9 cellular contexts compared by ENCODE assay signal in the genomic region with DNA sequence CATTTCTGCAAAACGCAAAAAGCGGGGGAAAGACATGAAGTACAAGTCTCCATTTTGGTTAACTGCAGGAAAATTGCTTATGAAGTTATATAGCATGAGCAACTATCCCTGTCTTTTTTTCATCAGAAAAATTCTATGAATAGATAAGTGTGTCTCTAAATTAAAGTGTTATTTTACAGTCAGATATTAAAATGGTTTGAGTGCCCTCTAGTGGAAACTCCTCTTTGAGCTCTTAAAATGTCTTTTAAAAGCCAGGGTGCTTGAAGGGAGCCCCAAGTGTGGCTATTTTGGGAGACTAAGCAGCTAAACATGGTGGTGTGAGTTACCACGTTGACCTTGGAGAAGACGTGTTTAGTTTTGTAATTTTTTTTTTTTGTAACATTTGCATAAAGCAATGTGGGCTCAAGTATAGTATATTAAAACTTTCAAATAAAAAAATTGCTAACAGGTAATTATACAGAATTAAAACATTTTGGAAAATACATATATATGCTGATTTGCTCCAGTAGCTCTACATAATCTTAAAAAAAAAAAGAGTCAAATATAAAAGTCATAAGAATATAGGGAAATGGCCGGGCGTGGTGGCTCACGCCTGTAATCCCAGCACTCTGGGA.
A peak's percentile ranks its signal among the peaks of the same experiment; 100 is the strongest.
DNase-seq lines count a peak whose midpoint lies in the region; TF ChIP-seq lines count a peak whose summit lies in the region.
"Had no signal": no experiment of that assay in that cellular context is flagged by ENCODE, and none has a peak within 500 bp of the region (broad histone marks: within the 10 kb centered on the region; RNA-seq: fewer than 3 reads in every experiment).

No MANE protein-coding gene starts in this region.

- no peak for TF ChIP-seq POLR2A in sigmoid colon (IDR thresholded peaks at IDR 0.05)

- H3K9me3 ChIP-seq in sigmoid colon: no peaks in the 10 kb centered on the region
- H3K9me3 ChIP-seq: BLaER1 had no signal

- H3K4me1 ChIP-seq in sigmoid colon: no peaks in the 10 kb centered on the region
- H3K4me1 ChIP-seq: BLaER1 had no signal

- no peak overlapping the region for H3K4me3 ChIP-seq in sigmoid colon
- H3K4me3 ChIP-seq: BLaER1 had no signal

- TF ChIP-seq CTCF in sigmoid colon (IDR thresholded peaks at IDR 0.05): peak; percentile 33 to 60 (median 41)

- peaks cover 8 to 71% (median 13%) of the 10 kb centered on the region in 4 donors for H3K36me3 ChIP-seq in sigmoid colon
- H3K36me3 ChIP-seq: BLaER1 had no signal

- no peak overlapping the region for H3K27ac ChIP-seq in sigmoid colon
- H3K27ac ChIP-seq: BLaER1 had no signal

- no peaks in the 10 kb centered on the region for H3K27me3 ChIP-seq in sigmoid colon
- H3K27me3 ChIP-seq: BLaER1 had no signal

- TF ChIP-seq EP300 in sigmoid colon (IDR thresholded peaks at IDR 0.05): no peak

- WGBS in sigmoid colon, 2 donors: 73 to 78% methylated on average over 7 of the region's 7 CpGs

- intact Hi-C loops in sigmoid colon (cut with DNase I): loop anchor here (2.0 kb wide), 1 partner anchor 124 kb away; no protein-coding TSS in a partner anchor

- DNase-seq in NCI-H510A treated with DMSO at 0.1 percent for 48 hours (lab: John Stamatoyannopoulos, UW): peak; percentile 45
- DNase-seq in NCI-H510A (lab: John Stamatoyannopoulos, UW): no peak
- DNase-seq in NCI-H1417 (lab: John Stamatoyannopoulos, UW): peak in 2 of 3 experiments; percentile 52 to 79
- peak; percentile 53 for DNase-seq in SW480 (ENCODE audit: low spot score)
- DNase-seq in glomerular visceral epithelial cell (ENCODE audit: extremely low spot score): peak; percentile 60
- no peak for DNase-seq in sigmoid colon
- DNase-seq in effector CD8-positive, alpha-beta T cell (lab: John Stamatoyannopoulos, UW): no peak
- no peak for DNase-seq in T-helper 9 cell

Comparison
In these comparisons a context has a peak if more than half of its experiments do, and no peak if none do; other contexts are left out.
1. DNase-seq: peak in NCI-H510A treated with DMSO at 0.1 percent for 48 hours (single experiment), NCI-H1417 (2 of 3), SW480 (single experiment) and glomerular visceral epithelial cell (single experiment); none in NCI-H510A (single experiment), sigmoid colon (single experiment), effector CD8-positive, alpha-beta T cell (single experiment) and T-helper 9 cell (single experiment).